In genomic region chr1:5908461-5909375, GRCh38 we compare ENCODE assay signal across 10 cellular contexts.
"Had no signal": no experiment of that assay in that cellular context is flagged by ENCODE, and none has a peak within 500 bp of the region (broad histone marks: within the 10 kb centered on the region; RNA-seq: fewer than 3 reads in every experiment).

No MANE protein-coding gene starts in this region.

- H3K4me3 ChIP-seq: body of pancreas, pancreas, skin epidermis had no signal

- ATAC-seq: body of pancreas, esophagus mucosa, pancreas, T-cell had no signal

- H3K9me3 ChIP-seq: body of pancreas, pancreas had no signal

- H3K4me1 ChIP-seq: body of pancreas, pancreas had no signal

- H3K27me3 ChIP-seq: body of pancreas, pancreas had no signal

- FAIRE-seq: pancreas had no signal

- H3K27ac ChIP-seq: body of pancreas, pancreas, skin epidermis had no signal

- DNase-seq: activated CD4-positive, alpha-beta T cell treated with anti-CD3 and anti-CD28 coated beads for 4 hours; activated naive CD4-positive, alpha-beta T cell treated with anti-CD3 and anti-CD28 coated beads, Interleukin-2, amount 50 U/mL, for 16 hours; body of pancreas; nephron progenitor cell; pancreas; stimulated activated naive CD4-positive, alpha-beta T cell; trophoblast cell had no signal
